In the genomic region with DNA sequence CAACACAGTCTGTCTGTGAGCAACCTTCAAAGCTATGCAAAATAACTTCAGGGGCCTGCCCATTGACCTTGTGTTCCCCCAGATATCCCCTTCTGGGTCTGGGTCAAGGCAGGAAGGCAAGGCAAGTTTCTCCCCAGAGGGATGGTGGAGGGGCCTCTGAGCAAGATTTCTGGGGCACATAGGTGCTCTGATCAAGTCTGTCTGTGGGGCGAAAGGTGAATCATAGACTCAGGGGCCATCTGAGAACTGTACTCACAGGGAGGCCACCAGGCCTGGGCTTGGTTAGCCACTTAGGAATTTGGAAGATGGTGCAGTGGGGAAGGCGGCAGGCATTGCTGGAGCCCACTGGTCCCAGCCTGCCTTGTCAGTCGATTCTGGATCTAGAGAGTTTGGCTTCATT, we compare ENCODE assay signal across 31 cellular contexts.
DNase-seq lines count a peak whose midpoint lies in the region; TF ChIP-seq lines count a peak whose summit lies in the region.
"Had no signal": no experiment of that assay in that cellular context is flagged by ENCODE, and none has a peak within 500 bp of the region (broad histone marks: within the 10 kb centered on the region; RNA-seq: fewer than 3 reads in every experiment).

No MANE protein-coding gene starts in this region.

- H2AK5ac ChIP-seq in neuronal stem cell (ENCODE audit: low read depth, low read length): no peak overlapping the region

- no peak overlapping the region for H3K23ac ChIP-seq in neuronal stem cell (ENCODE audit: low read depth, low read length, poor library complexity)

- H3K9me3 ChIP-seq in esophagus muscularis mucosa: no peaks in the 10 kb centered on the region
- H3K9me3 ChIP-seq in neuronal stem cell (replicated peaks in 1 of 2; ENCODE audit: control insufficient read depth in 2 of 2, insufficient read depth in 1 of 2, low read depth in 1 of 2, low read length in 2 of 2): peaks cover 0 to 3% of the 10 kb centered on the region in 2 donors
- H3K9me3 ChIP-seq: A549; BE2C; BLaER1; BLaER1 treated with 17β-estradiol and CSF1 and Interleukin-3, amounts not matched to agents 10 nM and 100 nM; Caco-2 had no signal

- no peaks in the 10 kb centered on the region for H3K36me3 Mint-ChIP-seq in immature natural killer cell
- H3K36me3 Mint-ChIP-seq: CD14-positive monocyte; CD4-positive, alpha-beta memory T cell; CD4-positive, CD25-positive, alpha-beta regulatory T cell; CD8-positive, alpha-beta memory T cell; CD8-positive, alpha-beta T cell had no signal

- H3K4me1 ChIP-seq in esophagus muscularis mucosa (no peaks in the 10 kb centered on the region), neuronal stem cell (ENCODE audit: control insufficient read depth in 2 of 2, insufficient read depth in 1 of 2, low read depth in 1 of 2, low read length in 2 of 2) (peaks cover 0 to 4% of the 10 kb centered on the region in 2 donors)
- H3K4me1 ChIP-seq: A549; BLaER1; BLaER1 treated with 17β-estradiol and CSF1 and Interleukin-3, amounts not matched to agents 10 nM and 100 nM; Caco-2 had no signal

- no peak overlapping the region for H3K27ac Mint-ChIP-seq in immature natural killer cell
- H3K27ac Mint-ChIP-seq: B cell; CD14-positive monocyte; CD4-positive, alpha-beta memory T cell; CD4-positive, alpha-beta T cell; CD4-positive, CD25-positive, alpha-beta regulatory T cell; CD8-positive, alpha-beta memory T cell; CD8-positive, alpha-beta T cell had no signal

- H3K36me3 ChIP-seq in esophagus muscularis mucosa (no peaks in the 10 kb centered on the region), neuronal stem cell (replicated peaks in 1 of 2; ENCODE audit: control insufficient read depth in 2 of 2, insufficient read depth in 2 of 2, low read length in 2 of 2) (no peaks in the 10 kb centered on the region)
- H3K36me3 ChIP-seq: BE2C; BLaER1; BLaER1 treated with 17β-estradiol and CSF1 and Interleukin-3, amounts not matched to agents 10 nM and 100 nM had no signal

- peaks cover 0 to 2% (median 0%) of the 10 kb centered on the region in 6 donors for H3K9me3 Mint-ChIP-seq in immature natural killer cell
- H3K9me3 Mint-ChIP-seq: CD4-positive, alpha-beta T cell; CD8-positive, alpha-beta memory T cell; CD8-positive, alpha-beta T cell had no signal

- H3K27me3 ChIP-seq in esophagus muscularis mucosa (peaks cover 0 to 14% (median 0%) of the 10 kb centered on the region in 4 donors), neuronal stem cell (ENCODE audit: control insufficient read depth in 3 of 3, insufficient read depth in 3 of 3, low read depth in 1 of 3, low read length in 3 of 3) (peaks cover 0 to 5% (median 0%) of the 10 kb centered on the region in 3 experiments)
- H3K27me3 ChIP-seq: BE2C; BLaER1; BLaER1 treated with 17β-estradiol and CSF1 and Interleukin-3, amounts not matched to agents 10 nM and 100 nM had no signal

- H3K27me3 Mint-ChIP-seq in immature natural killer cell (ENCODE audit: low read depth in 3 of 3): peaks cover 0 to 6% (median 2%) of the 10 kb centered on the region in 3 donors

- no CpG with 5 or more reads among the region's 3 CpGs for WGBS in esophagus muscularis mucosa
- no CpG with 5 or more reads among the region's 3 CpGs for WGBS in neuronal stem cell (ENCODE audit: extremely low coverage in 2 of 2, insufficient read length in 2 of 2, insufficient replicate concordance in 1 of 2), 2 donors

- H3K4me2 ChIP-seq in neuronal stem cell (ENCODE audit: insufficient read depth, low read length, poor library complexity, severe bottlenecking): no peak overlapping the region
- H3K4me2 ChIP-seq: A549; BLaER1; BLaER1 treated with 17β-estradiol and CSF1 and Interleukin-3, amounts not matched to agents 10 nM and 100 nM had no signal

- no peaks in the 10 kb centered on the region for H3K79me1 ChIP-seq in neuronal stem cell (ENCODE audit: low read depth, low read length)

- H3K4me3 ChIP-seq in esophagus muscularis mucosa: no peak overlapping the region
- H3K4me3 ChIP-seq in neuronal stem cell (ENCODE audit: low read length in 2 of 2): no peak overlapping the region
- H3K4me3 ChIP-seq: A549; BLaER1; BLaER1 treated with 17β-estradiol and CSF1 and Interleukin-3, amounts not matched to agents 10 nM and 100 nM had no signal

- H2BK5ac ChIP-seq in neuronal stem cell (ENCODE audit: low read length): no peak overlapping the region

- TF ChIP-seq CTCF in esophagus muscularis mucosa (IDR thresholded peaks at IDR 0.05): no peak

- no peak overlapping the region for H3K9ac ChIP-seq in neuronal stem cell (ENCODE audit: low read depth, low read length, poor library complexity)
- H3K9ac ChIP-seq: BLaER1; BLaER1 treated with 17β-estradiol and CSF1 and Interleukin-3, amounts not matched to agents 10 nM and 100 nM had no signal

- no peak overlapping the region for H2AFZ ChIP-seq in neuronal stem cell (ENCODE audit: low read length)

- intact Hi-C loops in esophagus muscularis mucosa (cut with DNase I): no loop called here

- TF ChIP-seq EP300 in esophagus muscularis mucosa (IDR thresholded peaks at IDR 0.05): no peak

- no peak overlapping the region for H2BK12ac ChIP-seq in neuronal stem cell (ENCODE audit: low read length)

- no peak overlapping the region for H4K91ac ChIP-seq in neuronal stem cell (ENCODE audit: low read depth, low read length, poor library complexity)

- H2BK15ac ChIP-seq in neuronal stem cell (ENCODE audit: low read length): no peak overlapping the region

- H2BK120ac ChIP-seq in neuronal stem cell (ENCODE audit: low read depth, low read length): no peak overlapping the region

- no peak for TF ChIP-seq POLR2A in esophagus muscularis mucosa (IDR thresholded peaks at IDR 0.05; ENCODE audit: low read depth)

- no peak overlapping the region for H3K4me3 Mint-ChIP-seq in immature natural killer cell
- H3K4me3 Mint-ChIP-seq: B cell; CD14-positive monocyte; CD4-positive, alpha-beta memory T cell; CD4-positive, alpha-beta T cell; CD4-positive, CD25-positive, alpha-beta regulatory T cell; CD8-positive, alpha-beta T cell had no signal

- H3K27ac ChIP-seq in esophagus muscularis mucosa (replicated peaks in 1 of 4): no peak overlapping the region
- H3K27ac ChIP-seq in neuronal stem cell (replicated peaks; ENCODE audit: low read length): no peak overlapping the region
- H3K27ac ChIP-seq: 22Rv1; A549; BLaER1; BLaER1 treated with 17β-estradiol and CSF1 and Interleukin-3, amounts not matched to agents 10 nM and 100 nM; C4-2B had no signal

- H3K14ac ChIP-seq in neuronal stem cell (ENCODE audit: low read length): peak overlapping the region; percentile 1

- H4K8ac ChIP-seq in neuronal stem cell (ENCODE audit: low read depth, low read length): no peak overlapping the region

- H3K4me1 Mint-ChIP-seq in immature natural killer cell: no peaks in the 10 kb centered on the region
- H3K4me1 Mint-ChIP-seq: B cell; CD14-positive monocyte; CD4-positive, alpha-beta memory T cell; CD4-positive, CD25-positive, alpha-beta regulatory T cell; CD8-positive, alpha-beta memory T cell had no signal

- DNase-seq in esophagus muscularis mucosa (ENCODE audit: extremely low spot score) (peak; percentile 74), neuronal stem cell (ENCODE audit: low spot score) (no peak), immature natural killer cell (no peak), NCI-H128 (lab: John Stamatoyannopoulos, UW; ENCODE audit: unreplicated experiment) (no peak)
- DNase-seq: 8988T; ACHN; AML-193; BE2C; C1 segment of cervical spinal cord; Caco-2; Calu3; CD4-positive, alpha-beta memory T cell; CD4-positive, alpha-beta T cell; CD4-positive, CD25-positive, alpha-beta regulatory T cell; CD8-positive, alpha-beta memory T cell; CD8-positive, alpha-beta T cell; COR-L47; DMS 273 treated with DMSO at 0.1 percent for 48 hours; DMS153; DMS53; DMS79; DMS79 treated with DMSO at 0.1 percent for 48 hours; DND-41; EL had no signal

- H3K4ac ChIP-seq in neuronal stem cell (ENCODE audit: low read length): no peak overlapping the region

- no peak overlapping the region for H3K18ac ChIP-seq in neuronal stem cell (ENCODE audit: low read length)
